Comparison of ENCODE assay signal across 24 cellular contexts in genomic region chr7:75669579-75669978, GRCh38.
"Had no signal": no experiment of that assay in that cellular context is flagged by ENCODE, and none has a peak within 500 bp of the region (broad histone marks: within the 10 kb centered on the region; RNA-seq: fewer than 3 reads in every experiment).

No MANE protein-coding gene starts in this region.

- H3K4me3 ChIP-seq: colonic mucosa, esophagus muscularis mucosa, gastroesophageal sphincter, heart left ventricle, hepatocyte, mucosa of descending colon, neural progenitor cell, psoas muscle, sigmoid colon, testis, tibial artery had no signal

- H3K36me3 Mint-ChIP-seq: natural killer cell treated with Interleukin-12 subunit alpha and Interleukin-12 subunit beta and Interleukin-15 and Interleukin-18, amount 100 ng/mL, for 72 hours; neural progenitor cell; type B pancreatic cell had no signal

- H3K9ac ChIP-seq: neural progenitor cell had no signal

- H3K79me2 ChIP-seq: hepatocyte had no signal

- ATAC-seq: effector memory CD8-positive, alpha-beta T cell; foreskin keratinocyte; gastroesophageal sphincter; heart left ventricle; left lobe of liver; mucosa of descending colon; natural killer cell treated with Interleukin-12 subunit alpha and Interleukin-12 subunit beta and Interleukin-15 and Interleukin-18, amount 100 ng/mL, for 72 hours; psoas muscle; right cardiac atrium; stimulated activated memory B cell treated with anti-CD40 and anti-IgM and Interleukin-4, amounts not matched to agents 10 μg/mL and 1 μg/mL and 100 μg/mL, for 72 hours; stimulated activated naive CD8-positive, alpha-beta T cell treated with anti-CD3 and anti-CD28 coated beads, Interleukin-15, Interleukin-2, amounts not matched to agents 100 U/mL and 50 U/mL, for 24 hours had no signal

- H3K27me3 Mint-ChIP-seq: effector memory CD8-positive, alpha-beta T cell; naive B cell; natural killer cell treated with Interleukin-12 subunit alpha and Interleukin-12 subunit beta and Interleukin-15 and Interleukin-18, amount 100 ng/mL, for 72 hours; stimulated activated memory B cell treated with anti-CD40 and anti-IgM and Interleukin-4, amounts not matched to agents 10 μg/mL and 1 μg/mL and 100 μg/mL, for 72 hours; type B pancreatic cell had no signal

- H2AFZ ChIP-seq: hepatocyte, neural progenitor cell had no signal

- H3K27ac Mint-ChIP-seq: mesothelial cell of epicardium; natural killer cell treated with Interleukin-12 subunit alpha and Interleukin-12 subunit beta and Interleukin-15 and Interleukin-18, amount 100 ng/mL, for 72 hours; neural progenitor cell; type B pancreatic cell had no signal

- H3K36me3 ChIP-seq: colonic mucosa, esophagus muscularis mucosa, gastroesophageal sphincter, heart left ventricle, neural progenitor cell, sigmoid colon, tibial artery had no signal

- DNase-seq: colonic mucosa; dermis blood vessel endothelial cell; effector memory CD8-positive, alpha-beta T cell; foreskin keratinocyte; heart left ventricle; mesenchymal stem cell; mucosa of descending colon; naive B cell; psoas muscle; right cardiac atrium; sigmoid colon; stimulated activated CD4-positive, alpha-beta T cell treated with anti-CD3 and anti-CD28 coated beads, Interleukin-4, amount 100 ng/mL, for 4 hours; stimulated activated naive CD8-positive, alpha-beta T cell treated with anti-CD3 and anti-CD28 coated beads, Interleukin-15, Interleukin-2, amounts not matched to agents 100 U/mL and 50 U/mL, for 24 hours; testis; tibial artery had no signal

- H3K4me1 ChIP-seq: colonic mucosa, foreskin keratinocyte, neural progenitor cell, testis had no signal

- H3K27ac ChIP-seq: colonic mucosa, foreskin keratinocyte, heart left ventricle, hepatocyte, neural progenitor cell, psoas muscle, sigmoid colon, testis had no signal

- H3K4me2 ChIP-seq: hepatocyte, neural progenitor cell had no signal

- H3K27me3 ChIP-seq: colonic mucosa, esophagus muscularis mucosa, foreskin keratinocyte, gastroesophageal sphincter, heart left ventricle, hepatocyte, neural progenitor cell, sigmoid colon, testis, tibial artery had no signal

- H3K9me3 ChIP-seq: colonic mucosa, mucosa of descending colon, testis had no signal

- H3K9me3 Mint-ChIP-seq: effector memory CD8-positive, alpha-beta T cell; natural killer cell treated with Interleukin-12 subunit alpha and Interleukin-12 subunit beta and Interleukin-15 and Interleukin-18, amount 100 ng/mL, for 72 hours; stimulated activated memory B cell treated with anti-CD40 and anti-IgM and Interleukin-4, amounts not matched to agents 10 μg/mL and 1 μg/mL and 100 μg/mL, for 72 hours had no signal

- H3K4me3 Mint-ChIP-seq: effector memory CD8-positive, alpha-beta T cell; mesothelial cell of epicardium; naive B cell; natural killer cell treated with Interleukin-12 subunit alpha and Interleukin-12 subunit beta and Interleukin-15 and Interleukin-18, amount 100 ng/mL, for 72 hours; neural progenitor cell; stimulated activated memory B cell treated with anti-CD40 and anti-IgM and Interleukin-4, amounts not matched to agents 10 μg/mL and 1 μg/mL and 100 μg/mL, for 72 hours; type B pancreatic cell had no signal
